ENCODE assay signal across 8 cellular contexts in the genomic region with DNA sequence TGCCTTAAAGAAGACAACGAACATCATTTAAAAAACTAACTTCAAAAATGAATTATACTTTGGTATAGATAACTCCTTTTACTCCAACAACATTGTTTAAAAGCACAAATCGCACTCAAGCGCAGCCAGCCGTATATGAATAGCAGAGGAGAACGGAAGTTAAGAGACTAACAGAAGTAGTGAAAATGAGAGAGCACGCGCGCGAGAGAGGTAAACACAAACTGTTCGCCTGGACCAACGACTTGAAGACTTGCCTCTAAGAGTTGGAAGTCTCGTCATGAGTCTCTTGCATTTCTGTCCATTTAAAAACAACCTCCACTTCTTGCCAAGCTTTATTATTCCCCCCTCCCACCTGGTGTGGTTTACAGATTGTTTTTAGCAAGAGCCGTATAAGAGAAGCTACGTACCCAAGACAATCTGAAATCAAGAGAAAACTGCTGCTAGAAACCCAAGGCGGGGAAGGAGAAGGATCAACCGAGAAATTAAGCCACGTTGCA. TPM values are rescaled to one million over a fixed set of nuclear protein-coding genes. Genes with fewer than 3 reads are reported as not detected.
DNase-seq lines count a peak whose midpoint lies in the region; ATAC-seq and FAIRE-seq lines count a peak whose summit lies in the region.

No MANE protein-coding gene starts in this region.

- no peaks in the 10 kb centered on the region for H3K9me3 ChIP-seq in skeletal muscle tissue (ENCODE audit: control insufficient read depth in 3 of 3, low read length in 3 of 3)

- H3K9ac ChIP-seq in skeletal muscle tissue (ENCODE audit: low read depth in 1 of 3, low read length in 3 of 3), result peak overlapping the region; percentile 90 to 98 (median 96)

- peak overlapping the region; percentile 93 to 100 (median 97) for H3K4me3 ChIP-seq in skeletal muscle tissue (ENCODE audit: low read length in 3 of 3)

- H3K27me3 ChIP-seq in skeletal muscle tissue (ENCODE audit: control insufficient read depth in 3 of 3, insufficient read depth in 3 of 3, low read length in 3 of 3), result no peaks in the 10 kb centered on the region

- peak; percentile 36 for ATAC-seq in GM21515 (IDR thresholded peaks at IDR 0.05; ENCODE audit: unreplicated experiment)

- FAIRE-seq in GM19239 (lab: Jason Lieb, UNC), result no peak

- peaks cover 8 to 38% (median 19%) of the 10 kb centered on the region in 3 donors for H3K4me1 ChIP-seq in skeletal muscle tissue (ENCODE audit: control insufficient read depth in 3 of 3, insufficient read depth in 3 of 3, low read length in 3 of 3)

- peaks cover 0 to 3% (median 0%) of the 10 kb centered on the region in 3 donors for H3K36me3 ChIP-seq in skeletal muscle tissue (ENCODE audit: control insufficient read depth in 3 of 3, insufficient read depth in 3 of 3, low read length in 3 of 3)

- DNase-seq in COLO668 (lab: John Stamatoyannopoulos, UW; ENCODE audit: unreplicated experiment), result peak; percentile 54
- peak; percentile 24 for DNase-seq in NCI-H446 treated with DMSO at 0.1 percent for 48 hours (lab: John Stamatoyannopoulos, UW)
- DNase-seq in activated T-cell treated with anti-CD3 and anti-CD28 coated beads for 48 hours (ENCODE audit: low read depth), result peak; percentile 12
- peak; percentile 0 for DNase-seq in fibroblast of the conjunctiva (ENCODE audit: low read depth)
- DNase-seq in NCI-H2081 treated with DMSO at 0.1 percent for 48 hours (lab: John Stamatoyannopoulos, UW), result no peak
- no peak for DNase-seq in GM19239 (ENCODE audit: insufficient read length, low spot score)

- H3K27ac ChIP-seq in skeletal muscle tissue (ENCODE audit: low read depth, low read length), result peak overlapping the region; percentile 95

RNA-seq across cellular contexts. Expression of gene SELENOF, which starts 0.5 kb away (rescaled TPM):
- 101 TPM for total RNA-seq in skeletal muscle tissue

RNA-seq across cellular contexts. Expression of gene HS2ST1, which starts 1.0 kb away (rescaled TPM):
- total RNA-seq in skeletal muscle tissue, result 9.9 TPM

Comparison
In these comparisons a context has a peak if more than half of its experiments do, and no peak if none do; other contexts are left out.
1. DNase-seq: peak in COLO668 (single experiment), NCI-H446 treated with DMSO at 0.1 percent for 48 hours (single experiment), activated T-cell treated with anti-CD3 and anti-CD28 coated beads for 48 hours (single experiment) and fibroblast of the conjunctiva (single experiment); none in NCI-H2081 treated with DMSO at 0.1 percent for 48 hours (single experiment) and GM19239 (single experiment).